Comparison of ENCODE assay signal across 19 cellular contexts in genomic region chr5:3836528-3836927, GRCh38.
A peak's percentile ranks its signal among the peaks of the same experiment; 100 is the strongest.
DNase-seq lines count a peak whose midpoint lies in the region; FAIRE-seq and TF ChIP-seq lines count a peak whose summit lies in the region.
"Had no signal": no experiment of that assay in that cellular context is flagged by ENCODE, and none has a peak within 500 bp of the region (broad histone marks: within the 10 kb centered on the region; RNA-seq: fewer than 3 reads in every experiment).

No MANE protein-coding gene starts in this region.

- in situ Hi-C loops in mammary epithelial cell (cut with MboI; ENCODE audit: low sequenced_read_pairs in 2 of 2), result no loop called here

- TF ChIP-seq CTCF in mammary epithelial cell (conservative IDR thresholded peaks at IDR 0.05 in 1 of 2, IDR thresholded peaks at IDR 0.05 in 1 of 2; ENCODE audit: extremely low read depth in 1 of 2, insufficient read depth in 1 of 2, low read depth in 1 of 2, low read length in 2 of 2) (no peak), breast epithelium (IDR thresholded peaks at IDR 0.05) (no peak), bronchial epithelial cell (IDR thresholded peaks at IDR 0.05; ENCODE audit: insufficient read depth, low read length, severe bottlenecking) (no peak), keratinocyte (optimal IDR thresholded peaks at IDR 0.05 in 1 of 3, IDR thresholded peaks at IDR 0.05 in 1 of 3, conservative IDR thresholded peaks at IDR 0.05 in 1 of 3; ENCODE audit: extremely low read depth in 1 of 3, insufficient read depth in 2 of 3, low read length in 3 of 3) (no peak)

- H3K36me3 ChIP-seq in mammary epithelial cell (ENCODE audit: insufficient read depth, low read length) (no peaks in the 10 kb centered on the region), breast epithelium (no peaks in the 10 kb centered on the region), bronchial epithelial cell (ENCODE audit: control insufficient read depth, insufficient read depth, low read length) (no peaks in the 10 kb centered on the region), keratinocyte (ENCODE audit: control insufficient read depth in 2 of 2, extremely low read depth in 1 of 2, insufficient read depth in 2 of 2, low read length in 2 of 2) (no peaks in the 10 kb centered on the region)
- H3K36me3 ChIP-seq: BLaER1 treated with 17β-estradiol and CSF1 and Interleukin-3, amounts not matched to agents 10 nM and 100 nM had no signal

- H3K4me1 ChIP-seq in mammary epithelial cell (ENCODE audit: insufficient read depth, low read length) (peaks cover 6% of the 10 kb centered on the region), breast epithelium (no peaks in the 10 kb centered on the region), keratinocyte (ENCODE audit: control insufficient read depth, extremely low read depth, insufficient read depth, low read length) (peaks cover 8% of the 10 kb centered on the region)
- H3K4me1 ChIP-seq: A549 had no signal

- CTCF ChIA-PET in mammary epithelial cell (lab: Charles Lee; ENCODE audit: low non-redundant PET), result no interaction called here

- H3K4me3 ChIP-seq in mammary epithelial cell (replicated peaks in 1 of 3; ENCODE audit: insufficient read depth in 1 of 3, low read depth in 2 of 3, low read length in 3 of 3), result no peak overlapping the region
- H3K4me3 ChIP-seq in breast epithelium, result no peak overlapping the region
- H3K4me3 ChIP-seq in bronchial epithelial cell (ENCODE audit: low read depth, low read length), result no peak overlapping the region
- no peak overlapping the region for H3K4me3 ChIP-seq in keratinocyte (ENCODE audit: control insufficient read depth in 2 of 3, extremely low read depth in 1 of 3, insufficient read depth in 2 of 3, low read depth in 1 of 3, low read length in 3 of 3)
- H3K4me3 ChIP-seq: A549; BLaER1 treated with 17β-estradiol and CSF1 and Interleukin-3, amounts not matched to agents 10 nM and 100 nM; GM12878 had no signal

- H3K27me3 ChIP-seq in mammary epithelial cell (ENCODE audit: insufficient read depth, low read length) (no peaks in the 10 kb centered on the region), breast epithelium (no peaks in the 10 kb centered on the region), bronchial epithelial cell (ENCODE audit: control insufficient read depth, insufficient read depth, low read length) (no peaks in the 10 kb centered on the region), keratinocyte (ENCODE audit: control insufficient read depth, extremely low read depth, insufficient read depth, low read length) (no peaks in the 10 kb centered on the region)
- H3K27me3 ChIP-seq: BLaER1 treated with 17β-estradiol and CSF1 and Interleukin-3, amounts not matched to agents 10 nM and 100 nM had no signal

- H3K79me2 ChIP-seq in mammary epithelial cell (ENCODE audit: insufficient read depth, low read length) (no peaks in the 10 kb centered on the region), keratinocyte (ENCODE audit: control insufficient read depth, insufficient read depth, low read length) (no peaks in the 10 kb centered on the region)

- H3K9me3 ChIP-seq in mammary epithelial cell (replicated peaks; ENCODE audit: insufficient read depth, low read length) (no peaks in the 10 kb centered on the region), breast epithelium (no peaks in the 10 kb centered on the region), keratinocyte (ENCODE audit: control insufficient read depth, low read depth, low read length) (no peaks in the 10 kb centered on the region)

- no TSS peak for BruUV-seq in mammary epithelial cell (replicated peaks; lab: Mats Ljungman, UMichigan)

- DNase-seq in mammary epithelial cell (peak; percentile 68), breast epithelium (ENCODE audit: low spot score in 2 of 2) (no peak), bronchial epithelial cell (ENCODE audit: low read depth) (peak; percentile 34), keratinocyte (ENCODE audit: low read depth, low spot score) (peak; percentile 25), MV-4-11 (lab: John Stamatoyannopoulos, UW) (no peak), DMS153 treated with DMSO at 0.1 percent for 48 hours (lab: John Stamatoyannopoulos, UW; ENCODE audit: unreplicated experiment) (no peak), medulla oblongata (ENCODE audit: extremely low spot score) (no peak), NCI-H146 treated with DMSO at 0.1 percent for 48 hours (lab: John Stamatoyannopoulos, UW; ENCODE audit: unreplicated experiment) (no peak)
- DNase-seq: Calu3; CD8-positive, alpha-beta T cell; DMS53; DND-41; EL; H9 had no signal

- peak overlapping the region; percentile 51 for H3K4me2 ChIP-seq in mammary epithelial cell (ENCODE audit: insufficient read depth, low read depth, low read length)
- peak overlapping the region; percentile 12 for H3K4me2 ChIP-seq in keratinocyte (ENCODE audit: control insufficient read depth, extremely low read depth, insufficient read depth, low read depth, low read length)
- H3K4me2 ChIP-seq: A549; BLaER1 treated with 17β-estradiol and CSF1 and Interleukin-3, amounts not matched to agents 10 nM and 100 nM had no signal

- H3K27ac ChIP-seq in mammary epithelial cell (ENCODE audit: insufficient read depth, low read depth, low read length), result no peak overlapping the region
- H3K27ac ChIP-seq in breast epithelium, result no peak overlapping the region
- H3K27ac ChIP-seq in keratinocyte (ENCODE audit: control insufficient read depth, insufficient read depth, low read length), result no peak overlapping the region
- H3K27ac ChIP-seq: 22Rv1; A549; BLaER1 treated with 17β-estradiol and CSF1 and Interleukin-3, amounts not matched to agents 10 nM and 100 nM had no signal

- dilution Hi-C loops in mammary epithelial cell (cut with HindIII; ENCODE audit: low sequenced_read_pairs) (no loop called here), keratinocyte (cut with MboI; ENCODE audit: extremely low pct_ligation_motif_present, low sequenced_read_pairs) (no loop called here)

- FAIRE-seq in bronchial epithelial cell (lab: Jason Lieb, UNC), result no peak
- FAIRE-seq in keratinocyte (lab: Jason Lieb, UNC), result no peak
- FAIRE-seq: A549, GM12878, H1 had no signal

- H3K9me1 ChIP-seq in keratinocyte (ENCODE audit: control insufficient read depth, extremely low read depth, insufficient read depth, low read length), result no peaks in the 10 kb centered on the region

- no peaks in the 10 kb centered on the region for H4K20me1 ChIP-seq in mammary epithelial cell (ENCODE audit: insufficient read depth, low read length)
- no peaks in the 10 kb centered on the region for H4K20me1 ChIP-seq in keratinocyte (ENCODE audit: control insufficient read depth, extremely low read depth, insufficient read depth, low read length)
- H4K20me1 ChIP-seq: BLaER1 treated with 17β-estradiol and CSF1 and Interleukin-3, amounts not matched to agents 10 nM and 100 nM had no signal

- 0% methylated on average over 2 of the region's 2 CpGs for WGBS in mammary epithelial cell (ENCODE audit: low coverage, missing lambda C conversion rate)

- intact Hi-C loops in mammary epithelial cell (cut with micrococcal nuclease), result no loop called here
- intact Hi-C loops in breast epithelium (cut with DNase I; ENCODE audit: low total_unique reads), result no loop called here

- H3K9ac ChIP-seq in mammary epithelial cell (ENCODE audit: insufficient read depth, low read length) (no peak overlapping the region), keratinocyte (ENCODE audit: control insufficient read depth, extremely low read depth, insufficient read depth, low read length) (no peak overlapping the region)
- H3K9ac ChIP-seq: BLaER1 treated with 17β-estradiol and CSF1 and Interleukin-3, amounts not matched to agents 10 nM and 100 nM had no signal

- no peak for TF ChIP-seq POLR2A in breast epithelium (IDR thresholded peaks at IDR 0.05)

- H2AFZ ChIP-seq in mammary epithelial cell (ENCODE audit: low read depth, low read length) (no peak overlapping the region), keratinocyte (ENCODE audit: control insufficient read depth, low read length) (no peak overlapping the region)

Comparison
In these comparisons a context has a peak if more than half of its experiments do, and no peak if none do; other contexts are left out.
1. DNase-seq: peak in mammary epithelial cell (single experiment), bronchial epithelial cell (single experiment) and keratinocyte (single experiment); none in breast epithelium (0 of 2), MV-4-11 (single experiment), DMS153 treated with DMSO at 0.1 percent for 48 hours (single experiment), medulla oblongata (single experiment) and NCI-H146 treated with DMSO at 0.1 percent for 48 hours (single experiment).